ENCODE assay signal across 9 cellular contexts in the genomic region with DNA sequence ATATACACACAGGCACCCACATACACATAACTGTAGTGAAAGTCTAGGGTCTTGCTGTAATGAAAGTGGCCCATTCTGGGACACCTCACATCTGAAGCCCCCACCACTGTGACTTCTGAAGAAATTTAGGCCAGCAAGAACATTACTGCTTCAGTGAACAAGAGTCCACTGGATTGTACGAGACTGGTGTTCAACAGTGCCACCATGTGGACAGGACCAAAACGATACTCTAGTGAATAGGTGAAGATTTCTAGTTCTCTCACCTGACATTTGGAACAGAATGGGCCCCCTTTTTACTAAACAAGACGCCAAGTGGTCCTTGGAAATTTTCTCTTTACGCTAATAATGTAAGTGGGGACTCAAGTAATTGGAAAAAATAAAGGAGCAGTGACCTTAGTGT.
DNase-seq lines count a peak whose midpoint lies in the region; ATAC-seq, FAIRE-seq and TF ChIP-seq lines count a peak whose summit lies in the region.
"Had no signal": no experiment of that assay in that cellular context is flagged by ENCODE, and none has a peak within 500 bp of the region (broad histone marks: within the 10 kb centered on the region; RNA-seq: fewer than 3 reads in every experiment).

No MANE protein-coding gene starts in this region.

- in situ Hi-C loops in G401 (cut with HindIII; ENCODE audit: low sequenced_read_pairs), result no loop called here

- FAIRE-seq in GM12891 (lab: Jason Lieb, UNC), result peak; percentile 40

- TF ChIP-seq POLR2A in GM12891 (IDR thresholded peaks at IDR 0.05; ENCODE audit: low read depth, low read length), result no peak

- DNase-seq in COLO668 (lab: John Stamatoyannopoulos, UW; ENCODE audit: unreplicated experiment) (peak; percentile 8), GM12891 (ENCODE audit: insufficient read length, low spot score) (no peak), SK-N-DZ (ENCODE audit: low spot score) (peak; percentile 43), iPS-NIHi11 (ENCODE audit: low spot score) (peak; percentile 33), NCI-H2029 treated with DMSO at 0.1 percent for 48 hours (lab: John Stamatoyannopoulos, UW) (no peak), G401 (ENCODE audit: low spot score) (no peak), NOMO-1 treated with DMSO at 0.1 percent for 48 hours (lab: John Stamatoyannopoulos, UW; ENCODE audit: unreplicated experiment) (no peak)
- DNase-seq: T-helper 9 cell had no signal

- ATAC-seq in GM19467 (IDR thresholded peaks at IDR 0.05; ENCODE audit: unreplicated experiment), result no peak

TF ChIP-seq in GM12891, 5 proteins besides CTCF, POLR2A, EP300 and RAD21:
- TF ChIP-seq POLR2AphosphoS5 (IDR thresholded peaks at IDR 0.05; ENCODE audit: low read depth, low read length), result no peak
- TF ChIP-seq PAX5 (IDR thresholded peaks at IDR 0.05; ENCODE audit: insufficient read depth, low read length, severe bottlenecking), result no peak
- TF ChIP-seq SPI1 (IDR thresholded peaks at IDR 0.05; ENCODE audit: low read depth, low read length), result no peak
- TF ChIP-seq POU2F2 (IDR thresholded peaks at IDR 0.05; ENCODE audit: low read depth, low read length), result no peak
- no peak for TF ChIP-seq TAF1 (IDR thresholded peaks at IDR 0.05; ENCODE audit: low read depth, low read length)

Comparison
In these comparisons a context has a peak if more than half of its experiments do, and no peak if none do; other contexts are left out.
1. DNase-seq: peak in COLO668 (single experiment), SK-N-DZ (single experiment) and iPS-NIHi11 (single experiment); none in GM12891 (single experiment), NCI-H2029 treated with DMSO at 0.1 percent for 48 hours (single experiment), G401 (single experiment) and NOMO-1 treated with DMSO at 0.1 percent for 48 hours (single experiment).